1 cellular context compared by ENCODE assay signal in the genomic region with DNA sequence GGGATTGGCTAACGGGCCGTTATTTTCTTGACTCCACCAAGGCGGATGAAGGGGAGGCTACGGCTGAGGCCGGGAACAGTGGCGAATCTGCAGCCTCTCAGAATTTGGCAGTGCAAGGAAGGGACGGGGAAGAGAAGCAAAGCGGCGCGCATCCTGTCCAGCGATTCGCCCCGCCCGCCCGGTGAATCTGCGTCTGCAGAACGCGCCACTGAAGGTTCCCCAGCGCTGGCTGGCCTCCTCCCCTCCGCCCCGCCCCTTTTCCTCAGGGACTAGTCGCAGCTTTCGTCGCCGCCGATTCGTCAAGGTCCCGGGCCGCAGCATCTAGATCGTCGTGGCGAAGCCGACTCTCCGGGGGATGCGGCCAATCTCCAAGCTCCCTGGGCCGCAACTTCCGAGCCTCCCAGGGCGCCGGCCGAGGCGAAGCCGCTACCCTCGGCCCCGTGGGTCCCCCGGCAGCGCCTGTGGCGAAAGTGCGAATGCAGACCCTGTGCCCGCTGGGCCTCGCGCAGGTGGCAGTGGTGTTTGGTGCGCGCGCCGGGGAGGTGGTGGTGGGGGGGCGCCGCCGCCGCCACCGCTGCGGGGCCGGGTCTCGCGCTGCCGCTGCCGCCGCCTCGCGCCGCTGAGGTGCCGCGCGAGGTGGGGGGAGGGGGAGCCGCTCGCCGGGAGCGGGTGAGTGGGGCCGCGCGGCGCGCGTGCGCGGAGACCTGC.
A peak's percentile ranks its signal among the peaks of the same experiment; 100 is the strongest.
TF ChIP-seq lines count a peak whose summit lies in the region.

A gene (plus strand): TSS at position 299 of the 708 bp plus-strand sequence. CDS start 978 bp downstream, outside the sequence.

TF ChIP-seq in K562, 482 proteins besides CTCF, POLR2A, EP300 and RAD21 (continued from another document and continues in another):
- TF ChIP-seq ZFX (CRISPR knock-in tag; IDR thresholded peaks at IDR 0.05) (peak; percentile 82), PURB (CRISPR knock-in tag; IDR thresholded peaks at IDR 0.05; ENCODE audit: low read depth) (no peak), MTA3 (IDR thresholded peaks at IDR 0.05; ENCODE audit: borderline replicate concordance) (no peak; the same call in 1 of the 2 replicates), FOXK2 (conservative IDR thresholded peaks at IDR 0.05 in 1 of 2, IDR thresholded peaks at IDR 0.05 in 1 of 2; ENCODE audit: low read depth in 2 of 2) (no peak), ARHGAP35 (IDR thresholded peaks at IDR 0.05; ENCODE audit: partially characterized antibody) (no peak), SP2 (IDR thresholded peaks at IDR 0.05; ENCODE audit: extremely low read depth, low read depth, low read length, poor library complexity, severe bottlenecking) (no peak), TRIM24 (IDR thresholded peaks at IDR 0.05) (peak in 1 of 2 experiments; percentile 52; a peak in 1 of 4 replicates), POLR2B (IDR thresholded peaks at IDR 0.05; ENCODE audit: low read depth, partially characterized antibody) (no peak), ZNF175 (CRISPR knock-in tag; IDR thresholded peaks at IDR 0.05; ENCODE audit: low read depth) (no peak), ZNF197 (CRISPR knock-in tag; IDR thresholded peaks at IDR 0.05; ENCODE audit: low read depth) (no peak), CCNT2 (IDR thresholded peaks at IDR 0.05; ENCODE audit: borderline replicate concordance, extremely low read depth, insufficient read length, low read depth, low read length) (peak; percentile 53), FOXJ3 (CRISPR knock-in tag; IDR thresholded peaks at IDR 0.05) (no peak), ZNF561 (CRISPR knock-in tag; conservative IDR thresholded peaks at IDR 0.05) (no peak), SREBF2 (CRISPR knock-in tag; IDR thresholded peaks at IDR 0.05) (no peak), TCF7 (IDR thresholded peaks at IDR 0.05; ENCODE audit: borderline replicate concordance) (peak; percentile 16; the same call in 1 of the 2 replicates), PHB (CRISPR knock-in tag; IDR thresholded peaks at IDR 0.05) (no peak), PTBP1 (IDR thresholded peaks at IDR 0.05; ENCODE audit: low read depth, low read length) (no peak), PCBP2 (IDR thresholded peaks at IDR 0.05; ENCODE audit: low read depth, low read length, poor library complexity, severe bottlenecking) (no peak), ZNF436 (CRISPR knock-in tag; IDR thresholded peaks at IDR 0.05) (no peak), ZNF77 (CRISPR knock-in tag; IDR thresholded peaks at IDR 0.05) (no peak), SNIP1 (IDR thresholded peaks at IDR 0.05; ENCODE audit: low read depth) (no peak), POLR3G (IDR thresholded peaks at IDR 0.05; ENCODE audit: extremely low read depth, insufficient read length, insufficient replicate concordance) (no peak), ZNF785 (CRISPR knock-in tag; IDR thresholded peaks at IDR 0.05) (no peak), ZNF184 (CRISPR knock-in tag; IDR thresholded peaks at IDR 0.05) (no peak), HOXB6 (CRISPR knock-in tag; IDR thresholded peaks at IDR 0.05; ENCODE audit: borderline replicate concordance) (no peak), ADNP (tag; IDR thresholded peaks at IDR 0.05) (no peak)
- TF ChIP-seq, protein P1, sequence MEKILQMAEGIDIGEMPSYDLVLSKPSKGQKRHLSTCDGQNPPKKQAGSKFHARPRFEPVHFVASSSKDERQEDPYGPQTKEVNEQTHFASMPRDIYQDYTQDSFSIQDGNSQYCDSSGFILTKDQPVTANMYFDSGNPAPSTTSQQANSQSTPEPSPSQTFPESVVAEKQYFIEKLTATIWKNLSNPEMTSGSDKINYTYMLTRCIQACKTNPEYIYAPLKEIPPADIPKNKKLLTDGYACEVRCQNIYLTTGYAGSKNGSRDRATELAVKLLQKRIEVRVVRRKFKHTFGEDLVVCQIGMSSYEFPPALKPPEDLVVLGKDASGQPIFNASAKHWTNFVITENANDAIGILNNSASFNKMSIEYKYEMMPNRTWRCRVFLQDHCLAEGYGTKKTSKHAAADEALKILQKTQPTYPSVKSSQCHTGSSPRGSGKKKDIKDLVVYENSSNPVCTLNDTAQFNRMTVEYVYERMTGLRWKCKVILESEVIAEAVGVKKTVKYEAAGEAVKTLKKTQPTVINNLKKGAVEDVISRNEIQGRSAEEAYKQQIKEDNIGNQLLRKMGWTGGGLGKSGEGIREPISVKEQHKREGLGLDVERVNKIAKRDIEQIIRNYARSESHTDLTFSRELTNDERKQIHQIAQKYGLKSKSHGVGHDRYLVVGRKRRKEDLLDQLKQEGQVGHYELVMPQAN (IDR thresholded peaks at IDR 0.05; ENCODE audit: borderline replicate concordance), result peak; percentile 59; the same call in 1 of the 2 replicates
- TF ChIP-seq, protein P2, sequence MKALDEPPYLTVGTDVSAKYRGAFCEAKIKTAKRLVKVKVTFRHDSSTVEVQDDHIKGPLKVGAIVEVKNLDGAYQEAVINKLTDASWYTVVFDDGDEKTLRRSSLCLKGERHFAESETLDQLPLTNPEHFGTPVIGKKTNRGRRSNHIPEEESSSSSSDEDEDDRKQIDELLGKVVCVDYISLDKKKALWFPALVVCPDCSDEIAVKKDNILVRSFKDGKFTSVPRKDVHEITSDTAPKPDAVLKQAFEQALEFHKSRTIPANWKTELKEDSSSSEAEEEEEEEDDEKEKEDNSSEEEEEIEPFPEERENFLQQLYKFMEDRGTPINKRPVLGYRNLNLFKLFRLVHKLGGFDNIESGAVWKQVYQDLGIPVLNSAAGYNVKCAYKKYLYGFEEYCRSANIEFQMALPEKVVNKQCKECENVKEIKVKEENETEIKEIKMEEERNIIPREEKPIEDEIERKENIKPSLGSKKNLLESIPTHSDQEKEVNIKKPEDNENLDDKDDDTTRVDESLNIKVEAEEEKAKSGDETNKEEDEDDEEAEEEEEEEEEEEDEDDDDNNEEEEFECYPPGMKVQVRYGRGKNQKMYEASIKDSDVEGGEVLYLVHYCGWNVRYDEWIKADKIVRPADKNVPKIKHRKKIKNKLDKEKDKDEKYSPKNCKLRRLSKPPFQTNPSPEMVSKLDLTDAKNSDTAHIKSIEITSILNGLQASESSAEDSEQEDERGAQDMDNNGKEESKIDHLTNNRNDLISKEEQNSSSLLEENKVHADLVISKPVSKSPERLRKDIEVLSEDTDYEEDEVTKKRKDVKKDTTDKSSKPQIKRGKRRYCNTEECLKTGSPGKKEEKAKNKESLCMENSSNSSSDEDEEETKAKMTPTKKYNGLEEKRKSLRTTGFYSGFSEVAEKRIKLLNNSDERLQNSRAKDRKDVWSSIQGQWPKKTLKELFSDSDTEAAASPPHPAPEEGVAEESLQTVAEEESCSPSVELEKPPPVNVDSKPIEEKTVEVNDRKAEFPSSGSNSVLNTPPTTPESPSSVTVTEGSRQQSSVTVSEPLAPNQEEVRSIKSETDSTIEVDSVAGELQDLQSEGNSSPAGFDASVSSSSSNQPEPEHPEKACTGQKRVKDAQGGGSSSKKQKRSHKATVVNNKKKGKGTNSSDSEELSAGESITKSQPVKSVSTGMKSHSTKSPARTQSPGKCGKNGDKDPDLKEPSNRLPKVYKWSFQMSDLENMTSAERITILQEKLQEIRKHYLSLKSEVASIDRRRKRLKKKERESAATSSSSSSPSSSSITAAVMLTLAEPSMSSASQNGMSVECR (CRISPR knock-in tag; IDR thresholded peaks at IDR 0.05), result peak; percentile 94
- TF ChIP-seq, protein P3, sequence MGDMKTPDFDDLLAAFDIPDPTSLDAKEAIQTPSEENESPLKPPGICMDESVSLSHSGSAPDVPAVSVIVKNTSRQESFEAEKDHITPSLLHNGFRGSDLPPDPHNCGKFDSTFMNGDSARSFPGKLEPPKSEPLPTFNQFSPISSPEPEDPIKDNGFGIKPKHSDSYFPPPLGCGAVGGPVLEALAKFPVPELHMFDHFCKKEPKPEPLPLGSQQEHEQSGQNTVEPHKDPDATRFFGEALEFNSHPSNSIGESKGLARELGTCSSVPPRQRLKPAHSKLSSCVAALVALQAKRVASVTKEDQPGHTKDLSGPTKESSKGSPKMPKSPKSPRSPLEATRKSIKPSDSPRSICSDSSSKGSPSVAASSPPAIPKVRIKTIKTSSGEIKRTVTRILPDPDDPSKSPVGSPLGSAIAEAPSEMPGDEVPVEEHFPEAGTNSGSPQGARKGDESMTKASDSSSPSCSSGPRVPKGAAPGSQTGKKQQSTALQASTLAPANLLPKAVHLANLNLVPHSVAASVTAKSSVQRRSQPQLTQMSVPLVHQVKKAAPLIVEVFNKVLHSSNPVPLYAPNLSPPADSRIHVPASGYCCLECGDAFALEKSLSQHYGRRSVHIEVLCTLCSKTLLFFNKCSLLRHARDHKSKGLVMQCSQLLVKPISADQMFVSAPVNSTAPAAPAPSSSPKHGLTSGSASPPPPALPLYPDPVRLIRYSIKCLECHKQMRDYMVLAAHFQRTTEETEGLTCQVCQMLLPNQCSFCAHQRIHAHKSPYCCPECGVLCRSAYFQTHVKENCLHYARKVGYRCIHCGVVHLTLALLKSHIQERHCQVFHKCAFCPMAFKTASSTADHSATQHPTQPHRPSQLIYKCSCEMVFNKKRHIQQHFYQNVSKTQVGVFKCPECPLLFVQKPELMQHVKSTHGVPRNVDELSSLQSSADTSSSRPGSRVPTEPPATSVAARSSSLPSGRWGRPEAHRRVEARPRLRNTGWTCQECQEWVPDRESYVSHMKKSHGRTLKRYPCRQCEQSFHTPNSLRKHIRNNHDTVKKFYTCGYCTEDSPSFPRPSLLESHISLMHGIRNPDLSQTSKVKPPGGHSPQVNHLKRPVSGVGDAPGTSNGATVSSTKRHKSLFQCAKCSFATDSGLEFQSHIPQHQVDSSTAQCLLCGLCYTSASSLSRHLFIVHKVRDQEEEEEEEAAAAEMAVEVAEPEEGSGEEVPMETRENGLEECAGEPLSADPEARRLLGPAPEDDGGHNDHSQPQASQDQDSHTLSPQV (IDR thresholded peaks at IDR 0.05), result no peak
- TF ChIP-seq, protein P4, sequence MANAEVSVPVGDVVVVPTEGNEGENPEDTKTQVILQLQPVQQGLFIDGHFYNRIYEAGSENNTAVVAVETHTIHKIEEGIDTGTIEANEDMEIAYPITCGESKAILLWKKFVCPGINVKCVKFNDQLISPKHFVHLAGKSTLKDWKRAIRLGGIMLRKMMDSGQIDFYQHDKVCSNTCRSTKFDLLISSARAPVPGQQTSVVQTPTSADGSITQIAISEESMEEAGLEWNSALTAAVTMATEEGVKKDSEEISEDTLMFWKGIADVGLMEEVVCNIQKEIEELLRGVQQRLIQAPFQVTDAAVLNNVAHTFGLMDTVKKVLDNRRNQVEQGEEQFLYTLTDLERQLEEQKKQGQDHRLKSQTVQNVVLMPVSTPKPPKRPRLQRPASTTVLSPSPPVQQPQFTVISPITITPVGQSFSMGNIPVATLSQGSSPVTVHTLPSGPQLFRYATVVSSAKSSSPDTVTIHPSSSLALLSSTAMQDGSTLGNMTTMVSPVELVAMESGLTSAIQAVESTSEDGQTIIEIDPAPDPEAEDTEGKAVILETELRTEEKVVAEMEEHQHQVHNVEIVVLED (CRISPR knock-in tag; IDR thresholded peaks at IDR 0.05), result peak; percentile 50; the same call in 1 of the 2 replicates
